ENCODE assay signal across 22 cellular contexts in the genomic region with DNA sequence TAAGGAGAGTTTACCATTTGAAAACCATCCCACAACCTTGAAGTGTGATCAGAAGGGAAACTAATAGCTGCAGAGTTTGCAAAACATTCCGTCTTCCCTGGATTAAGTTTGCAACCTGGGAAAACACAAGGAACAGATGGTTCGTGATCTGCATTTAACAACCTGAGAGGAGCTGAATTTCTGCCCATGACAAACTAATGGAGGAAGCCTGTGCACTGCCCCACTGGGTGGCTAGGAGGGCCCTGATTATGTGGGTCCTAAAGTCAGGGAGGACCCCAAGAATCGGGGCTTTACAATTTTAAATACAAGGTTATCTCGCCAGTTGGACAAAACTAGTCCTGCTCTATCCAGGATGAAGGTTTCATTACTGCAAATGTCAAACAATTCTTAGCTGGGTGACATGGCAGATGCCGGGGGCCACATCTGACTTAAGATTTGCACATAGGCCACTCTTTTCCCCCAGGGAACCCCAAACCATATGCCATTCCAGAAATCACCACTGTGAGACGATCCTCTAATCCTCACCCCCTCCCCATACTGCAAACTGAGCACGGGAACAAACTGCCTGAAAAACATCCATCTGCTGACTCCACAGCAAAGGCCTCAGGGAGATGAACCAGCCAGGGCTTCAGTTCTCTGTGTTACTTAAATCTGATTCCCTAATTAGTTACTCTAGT. TPM values are rescaled to one million over a fixed set of nuclear protein-coding genes. Genes with fewer than 3 reads are reported as not detected.
DNase-seq lines count a peak whose midpoint lies in the region; ATAC-seq, FAIRE-seq and TF ChIP-seq lines count a peak whose summit lies in the region.
"Had no signal": no experiment of that assay in that cellular context is flagged by ENCODE, and none has a peak within 500 bp of the region (broad histone marks: within the 10 kb centered on the region; RNA-seq: fewer than 3 reads in every experiment).

No MANE protein-coding gene starts in this region.

- FAIRE-seq in H1 (lab: Jason Lieb, UNC): no peak
- no peak for FAIRE-seq in RCC 7860 (lab: Jason Lieb, UNC)
- FAIRE-seq: endothelial cell of umbilical vein, GM12892, pancreas had no signal

- H3K27me3 Mint-ChIP-seq in GM23338 (ENCODE audit: insufficient read depth, low read depth, poor library complexity): peaks cover 3% of the 10 kb centered on the region

- TF ChIP-seq POLR2A in H1 (IDR thresholded peaks at IDR 0.05; ENCODE audit: control extremely low read depth in 1 of 2, low read depth in 2 of 2, low read length in 2 of 2): no peak
- TF ChIP-seq POLR2A in ovary (IDR thresholded peaks at IDR 0.05): no peak

- ATAC-seq in GM23338: peak; percentile 56
- ATAC-seq: activated naive CD4-positive, alpha-beta T cell treated with anti-CD3 and anti-CD28 coated beads, Interleukin-2, amount 50 U/mL, for 72 hours; left lung; naive thymus-derived CD8-positive, alpha-beta T cell; pancreas had no signal

- H3K27ac Mint-ChIP-seq in GM23338: no peak overlapping the region
- H3K27ac Mint-ChIP-seq: activated naive CD4-positive, alpha-beta T cell treated with anti-CD3 and anti-CD28 coated beads, Interleukin-2, amount 50 U/mL, for 72 hours; activated T-helper 1 cell treated with anti-CD3 and anti-CD28 coated beads, Interleukin-12 subunit alpha, Interleukin-12 subunit beta, Interleukin-2, Interleukin-4 antibody, amounts not matched to agents 30 ng/mL and 10 ng/mL and 1 ng/mL, durations not matched to agents 14 hours and 24 hours and 36 hours had no signal

- CTCF ChIA-PET in H1 (lab: Charles Lee; ENCODE audit: partially characterized antibody): interaction anchor here (1.7 kb wide), 1 partner anchor 77 kb away, joined by 5 read pairs; no protein-coding TSS in a partner anchor

- no peak overlapping the region for H3K4me2 ChIP-seq in GM23338
- no peak overlapping the region for H3K4me2 ChIP-seq in H1 (ENCODE audit: insufficient read depth in 1 of 2, low read depth in 2 of 2, low read length in 2 of 2)
- H3K4me2 ChIP-seq in osteoblast (ENCODE audit: insufficient read depth, low read length): peak overlapping the region; percentile 33

- H3K27me3 ChIP-seq in GM23338 (ENCODE audit: insufficient read depth) (no peaks in the 10 kb centered on the region), H1 (replicated peaks in 1 of 4; ENCODE audit: control insufficient read depth in 3 of 4, extremely low read depth in 1 of 4, insufficient read depth in 3 of 4, low read length in 3 of 4) (no peaks in the 10 kb centered on the region), osteoblast (ENCODE audit: insufficient read depth, low read length) (peaks cover 4% of the 10 kb centered on the region), ovary (no peaks in the 10 kb centered on the region)
- H3K27me3 ChIP-seq: ascending aorta, left lung, pancreas had no signal

- peak overlapping the region; percentile 58 for H2AFZ ChIP-seq in GM23338
- H2AFZ ChIP-seq in H1 (ENCODE audit: low read length): peak overlapping the region; percentile 57; the same call in 1 of the 2 replicates
- H2AFZ ChIP-seq in osteoblast (ENCODE audit: low read length): no peak overlapping the region

- H3K79me2 ChIP-seq in GM23338 (replicated peaks; ENCODE audit: insufficient read depth) (no peaks in the 10 kb centered on the region), H1 (ENCODE audit: control insufficient read depth in 1 of 2, insufficient read depth in 2 of 2, low read length in 2 of 2) (no peaks in the 10 kb centered on the region), osteoblast (ENCODE audit: insufficient read depth, low read length) (no peaks in the 10 kb centered on the region)

- H3K14ac ChIP-seq in H1 (ENCODE audit: insufficient read length): no peak overlapping the region

- H3K9me3 ChIP-seq in H1 (ENCODE audit: insufficient read depth in 2 of 2, low read depth in 1 of 2, low read length in 1 of 2): no peaks in the 10 kb centered on the region
- no peaks in the 10 kb centered on the region for H3K9me3 ChIP-seq in osteoblast (ENCODE audit: low read depth, low read length)
- no peaks in the 10 kb centered on the region for H3K9me3 ChIP-seq in ovary
- H3K9me3 ChIP-seq: ascending aorta, left lung, pancreas, thoracic aorta had no signal

- intact Hi-C loops in ovary (cut with DNase I): no loop called here

- no peak overlapping the region for H2AK5ac ChIP-seq in H1 (ENCODE audit: low read depth, low read length)

- no peak overlapping the region for H2BK120ac ChIP-seq in H1 (replicated peaks; ENCODE audit: low read depth, low read length)

- H4K20me1 ChIP-seq in GM23338 (replicated peaks; ENCODE audit: insufficient read depth): no peaks in the 10 kb centered on the region
- no peaks in the 10 kb centered on the region for H4K20me1 ChIP-seq in H1 (replicated peaks in 1 of 2; ENCODE audit: control insufficient read depth in 1 of 2, insufficient read depth in 2 of 2, low read length in 2 of 2)
- H4K20me1 ChIP-seq in osteoblast (ENCODE audit: insufficient read depth, low read length): no peaks in the 10 kb centered on the region

- no peak overlapping the region for H2BK20ac ChIP-seq in H1 (ENCODE audit: low read length)

- no peak overlapping the region for H3K9ac ChIP-seq in H1 (replicated peaks in 1 of 4; ENCODE audit: extremely low read depth in 1 of 4, low read depth in 3 of 4, low read length in 3 of 4)

- H3K4me1 ChIP-seq in GM23338 (ENCODE audit: insufficient read depth) (peaks cover 6% of the 10 kb centered on the region), H1 (replicated peaks in 1 of 4; ENCODE audit: control insufficient read depth in 3 of 4, insufficient read depth in 4 of 4, low read length in 3 of 4) (peaks cover 0 to 2% (median 0%) of the 10 kb centered on the region in 4 experiments; a peak in 2 of 7 replicates), osteoblast (ENCODE audit: insufficient read depth, low read length) (peaks cover 14% of the 10 kb centered on the region), ovary (ENCODE audit: insufficient read depth) (no peaks in the 10 kb centered on the region)
- H3K4me1 ChIP-seq: ascending aorta, left lung, pancreas had no signal

- no peak for TF ChIP-seq RAD21 in H1 (IDR thresholded peaks at IDR 0.05 in 1 of 2, conservative IDR thresholded peaks at IDR 0.05 in 1 of 2; ENCODE audit: low read depth in 2 of 2, low read length in 2 of 2)

- H3K36me3 ChIP-seq in GM23338 (ENCODE audit: insufficient read depth) (no peaks in the 10 kb centered on the region), H1 (ENCODE audit: control insufficient read depth in 2 of 4, insufficient read depth in 4 of 4, low read length in 3 of 4) (no peaks in the 10 kb centered on the region), osteoblast (ENCODE audit: insufficient read depth, low read length) (no peaks in the 10 kb centered on the region), ovary (no peaks in the 10 kb centered on the region)
- H3K36me3 ChIP-seq: ascending aorta, left lung, pancreas, thoracic aorta had no signal

- H3K4ac ChIP-seq in H1 (replicated peaks; ENCODE audit: insufficient read length, low read depth, low read length): no peak overlapping the region

- no peaks in the 10 kb centered on the region; the same call in 1 of the 2 replicates for H3K23me2 ChIP-seq in H1 (ENCODE audit: low read depth, low read length)

- no peaks in the 10 kb centered on the region for H3F3A ChIP-seq in GM23338 (replicated peaks; ENCODE audit: low read depth)

- 81% methylated on average over 7 of the region's 7 CpGs; no CpG with 5 or more reads in 1 of the 2 experiments for WGBS in H1 (ENCODE audit: extremely low coverage in 1 of 2, insufficient coverage in 1 of 2, insufficient read length in 1 of 2, insufficient replicate concordance in 2 of 2, low coverage in 1 of 2, low lambda C conversion rate in 2 of 2, missing lambda C conversion rate in 1 of 2), 2 experiments
- WGBS in ovary, 3 donors: 41 to 54% (median 53%) methylated on average over 7 of the region's 7 CpGs

- H3K9me3 Mint-ChIP-seq in GM23338: no peaks in the 10 kb centered on the region
- H3K9me3 Mint-ChIP-seq: activated naive CD4-positive, alpha-beta T cell treated with anti-CD3 and anti-CD28 coated beads, Interleukin-2, amount 50 U/mL, for 72 hours; activated T-helper 1 cell treated with anti-CD3 and anti-CD28 coated beads, Interleukin-12 subunit alpha, Interleukin-12 subunit beta, Interleukin-2, Interleukin-4 antibody, amounts not matched to agents 30 ng/mL and 10 ng/mL and 1 ng/mL, durations not matched to agents 14 hours and 24 hours and 36 hours had no signal

- H3K27ac ChIP-seq in GM23338 (ENCODE audit: low read depth) (no peak overlapping the region), H1 (ENCODE audit: low read depth, low read length) (no peak overlapping the region), osteoblast (ENCODE audit: low read depth, low read length) (no peak overlapping the region), ovary (peak overlapping the region in 1 of 2 donors; percentile 17)
- H3K27ac ChIP-seq: ascending aorta, left lung, pancreas, thoracic aorta had no signal

- peaks cover 5% of the 10 kb centered on the region; the same call in 1 of the 2 replicates for H3K9me2 ChIP-seq in GM23338 (ENCODE audit: insufficient read depth)

- no peak overlapping the region for H3K56ac ChIP-seq in H1 (replicated peaks; ENCODE audit: insufficient read length, low read depth, low read length)

- DNase-seq in GM23338 (ENCODE audit: low spot score) (no peak), NCI-H524 (lab: John Stamatoyannopoulos, UW) (peak; percentile 98 to 99), H1 (ENCODE audit: low read depth in 1 of 2, low spot score in 2 of 2) (no peak), osteoblast (ENCODE audit: insufficient read length, low spot score, missing footprints) (no peak), RCC 7860 (ENCODE audit: low spot score) (no peak), NCI-H69 (lab: John Stamatoyannopoulos, UW) (no peak), ovary (no peak)
- DNase-seq: activated CD4-positive, alpha-beta T cell treated with anti-CD3 and anti-CD28 coated beads for 48 hours; left lung; midbrain; naive thymus-derived CD8-positive, alpha-beta T cell; NCI-H1105 treated with DMSO at 0.1 percent for 48 hours; NCI-H2081 treated with DMSO at 0.1 percent for 48 hours; pancreas; stimulated activated CD4-positive, alpha-beta T cell treated with anti-CD3 and anti-CD28 coated beads, Interleukin-4, amount 100 ng/mL, for 24 hours; stimulated activated naive CD4-positive, alpha-beta T cell had no signal

- H2BK5ac ChIP-seq in H1 (ENCODE audit: low read depth, low read length): no peak overlapping the region

- H4K5ac ChIP-seq in H1 (ENCODE audit: insufficient read length, low read depth, low read length): no peak overlapping the region

- H2BK15ac ChIP-seq in H1 (ENCODE audit: low read length): no peak overlapping the region

- no peak overlapping the region for H4K8ac ChIP-seq in H1 (ENCODE audit: extremely low read depth, insufficient read depth, low read length)

- POLR2A ChIA-PET in H1 (lab: Charles Lee; ENCODE audit: partially characterized antibody): interaction anchor here (1.0 kb wide), 1 partner anchor 35 kb away, joined by 3 read pairs; no protein-coding TSS in a partner anchor

- H3K4me3 ChIP-seq in GM23338 (no peak overlapping the region), H1 (ENCODE audit: extremely low read depth in 1 of 4, insufficient read depth in 2 of 4, low read depth in 3 of 4, low read length in 4 of 4) (no peak overlapping the region), osteoblast (ENCODE audit: insufficient read depth, low read length) (no peak overlapping the region), ovary (no peak overlapping the region)
- H3K4me3 ChIP-seq: ascending aorta, left lung, pancreas, thoracic aorta had no signal

- H3K4me3 Mint-ChIP-seq in GM23338: no peak overlapping the region
- H3K4me3 Mint-ChIP-seq: activated T-helper 1 cell treated with anti-CD3 and anti-CD28 coated beads, Interleukin-12 subunit alpha, Interleukin-12 subunit beta, Interleukin-2, Interleukin-4 antibody, amounts not matched to agents 30 ng/mL and 10 ng/mL and 1 ng/mL, durations not matched to agents 14 hours and 24 hours and 36 hours; naive thymus-derived CD8-positive, alpha-beta T cell had no signal

- H3K36me3 Mint-ChIP-seq in GM23338 (ENCODE audit: low read depth): no peaks in the 10 kb centered on the region
- H3K36me3 Mint-ChIP-seq: activated naive CD4-positive, alpha-beta T cell treated with anti-CD3 and anti-CD28 coated beads, Interleukin-2, amount 50 U/mL, for 72 hours; naive thymus-derived CD8-positive, alpha-beta T cell had no signal

- H2BK12ac ChIP-seq in H1 (ENCODE audit: low read depth, low read length): no peak overlapping the region

- H3K23ac ChIP-seq in H1 (ENCODE audit: insufficient read length): no peak overlapping the region

- H3K18ac ChIP-seq in H1 (ENCODE audit: extremely low read depth, low read length): no peak overlapping the region

- H4K91ac ChIP-seq in H1 (replicated peaks; ENCODE audit: insufficient read length, low read length): no peak overlapping the region

- no peaks in the 10 kb centered on the region for H3K79me1 ChIP-seq in H1 (ENCODE audit: low read depth, low read length)

- no peak for TF ChIP-seq EP300 in H1 (IDR thresholded peaks at IDR 0.05; ENCODE audit: borderline replicate concordance in 1 of 2, low read depth in 2 of 2, low read length in 2 of 2)
- no peak for TF ChIP-seq EP300 in ovary (IDR thresholded peaks at IDR 0.05)

- H3K4me1 Mint-ChIP-seq in GM23338: peaks cover 17% of the 10 kb centered on the region
- H3K4me1 Mint-ChIP-seq: naive thymus-derived CD8-positive, alpha-beta T cell had no signal

- TF ChIP-seq CTCF in GM23338 (conservative IDR thresholded peaks at IDR 0.05; ENCODE audit: low read depth in 2 of 2) (no peak), H1 (IDR thresholded peaks at IDR 0.05; ENCODE audit: control extremely low read depth in 1 of 3, insufficient read depth in 1 of 3, low read depth in 1 of 3, low read length in 3 of 3) (no peak), osteoblast (IDR thresholded peaks at IDR 0.05; ENCODE audit: extremely low read depth, low read depth, low read length) (no peak), ovary (IDR thresholded peaks at IDR 0.05) (no peak)

RNA-seq across cellular contexts. Expression of a gene that starts 35.4 kb away (rescaled TPM):
- total RNA-seq in GM23338 (2014; rRNA removed; shearing (Covaris generic)): 33.2 and 33.8 TPM in 2 replicates
- polyA plus RNA-seq in GM23338 (2016; fragmentation: Nextera tagmentation; extraction: Ambion mirVana) (9.4 and 11.3 TPM in 2 replicates), H1 (2011; rRNA removed) (8.7 and 9.4 TPM in 2 replicates), ovary (10 to 100 TPM in 1 of 2 donors, 1 to 10 TPM in 1; 8.2 to 11.6 TPM)
- 27.9 and 28.8 TPM in 2 replicates for total RNA-seq in H1 (2021; fragmentation: NEBNext Ultra II Directional; extraction: Animal tissue kit (Norgen Biotek cat#: 25700))
- 13.8 TPM for polyA plus RNA-seq in H1 (2011; cell fraction: cytosol; rRNA removed)
- polyA plus RNA-seq in H1 (2011; cell fraction: nucleus; rRNA removed): 10.2 TPM
- 8.0 to 17.8 TPM (median 10.3 TPM) in 4 replicates for polyA plus RNA-seq in H1 (2012, experiment 1 of 2)
- 0.71 TPM for polyA plus RNA-seq in H1 (2012, experiment 2 of 2)
- 13.0 TPM for polyA plus RNA-seq in H1 (2013, experiment 1 of 2)
- 11.8 TPM for polyA plus RNA-seq in H1 (2013, experiment 2 of 2)
- polyA minus RNA-seq in H1 (2011; rRNA and poly(A)+ RNA removed): 23.7 and 39.6 TPM in 2 replicates
- 18.0 TPM for polyA minus RNA-seq in H1 (2011; cell fraction: cytosol; rRNA and poly(A)+ RNA removed)
- polyA minus RNA-seq in H1 (2011; cell fraction: nucleus; rRNA and poly(A)+ RNA removed): 34.3 TPM
- total RNA-seq in osteoblast (17.7 and 18.9 TPM in 2 replicates), ovary (10 to 100 TPM; 11.9 to 24.3 (median 17.4) TPM)

Comparison
In these comparisons a context has a peak if more than half of its experiments do, and no peak if none do; other contexts are left out.
1. DNase-seq: peak in NCI-H524 (2 of 2); none in GM23338 (single experiment), H1 (0 of 2), osteoblast (single experiment), RCC 7860 (single experiment), NCI-H69 (single experiment) and ovary (0 of 5).